ENCODE assay signal across 8 cellular contexts in genomic region chr17:7833795-7834553, GRCh38. TPM values are rescaled to one million over a fixed set of nuclear protein-coding genes. Genes with fewer than 3 reads are reported as not detected.
A peak's percentile ranks its signal among the peaks of the same experiment; 100 is the strongest.
DNase-seq lines count a peak whose midpoint lies in the region; ATAC-seq and TF ChIP-seq lines count a peak whose summit lies in the region.

Gene KDM6B (plus strand): TSS chr17:7834217. CDS start chr17:7845555, 11,338 bp downstream.

- H3K36me3 ChIP-seq in left lung, result no peaks in the 10 kb centered on the region

- no peak for TF ChIP-seq CTCF in AG04449 (IDR thresholded peaks at IDR 0.05; ENCODE audit: insufficient read depth, low read length, missing control alignments)
- TF ChIP-seq CTCF in left lung (IDR thresholded peaks at IDR 0.05), result peak in 1 of 2 donors; percentile 8

- POLR2A ChIA-PET in AG04449 (lab: Yijun Ruan, JAX), result interaction anchor here (0.6 to 2.3 kb wide), 5 partner anchors 9 to 38 kb away, joined by 3 to 18 read pairs (median 7); partner anchors contain the start of gene NAA38

- ATAC-seq in GM18909 (IDR thresholded peaks at IDR 0.05; ENCODE audit: poor library complexity, unreplicated experiment), result peak; percentile 38
- peak; percentile 41 for ATAC-seq in HG03439 (IDR thresholded peaks at IDR 0.05; ENCODE audit: unreplicated experiment)
- peak; percentile 73 for ATAC-seq in left lung

- peaks cover 14 to 38% of the 10 kb centered on the region in 2 donors for H3K4me1 ChIP-seq in left lung

- peak within 1 kb of the TSS; percentile 98 for H3K27ac ChIP-seq in left lung

- no peak for DNase-seq in AG04449 (ENCODE audit: low read depth, low spot score)
- DNase-seq in NCI-H82 (lab: John Stamatoyannopoulos, UW), result peak; percentile 98
- DNase-seq in activated CD4-positive, alpha-beta T cell treated with anti-CD3 and anti-CD28 coated beads, Interleukin-2, amount 50 U/mL, for 48 hours, result peak; percentile 91 to 93
- peak; percentile 94 for DNase-seq in dermis blood vessel endothelial cell
- peak; percentile 96 to 98 for DNase-seq in left lung
- DNase-seq in stimulated activated CD4-positive, alpha-beta T cell treated with anti-CD3 and anti-CD28 coated beads, Interleukin-2, amount 100 ng/mL, for 24 hours, result peak; percentile 88 to 91

- intact Hi-C loops in left lung (cut with DNase I), result no loop called here

- no peaks in the 10 kb centered on the region for H3K9me3 ChIP-seq in left lung

- CTCF ChIA-PET in AG04449 (lab: Yijun Ruan, JAX), result interaction anchor here (1.0 to 5.7 kb wide), 25 partner anchors 8 to 224 kb away, joined by 3 to 40 read pairs (median 6); partner anchors contain the start of genes NAA38 and WRAP53

- H3K4me3 ChIP-seq in AG04449 (ENCODE audit: low read depth, low read length) (peak within 1 kb of the TSS; percentile 81), left lung (peak within 1 kb of the TSS; percentile 82 to 83)

- no peaks in the 10 kb centered on the region for H3K27me3 ChIP-seq in left lung

RNA-seq across cellular contexts. Expression of gene KDM6B, which starts in this region (rescaled TPM):
- total RNA-seq in dermis blood vessel endothelial cell, result 7.6 and 10.6 TPM in 2 replicates
- 10 to 100 TPM; 37.6 to 49.2 TPM for total RNA-seq in left lung
